ENCODE assay signal across 5 cellular contexts in the genomic region with DNA sequence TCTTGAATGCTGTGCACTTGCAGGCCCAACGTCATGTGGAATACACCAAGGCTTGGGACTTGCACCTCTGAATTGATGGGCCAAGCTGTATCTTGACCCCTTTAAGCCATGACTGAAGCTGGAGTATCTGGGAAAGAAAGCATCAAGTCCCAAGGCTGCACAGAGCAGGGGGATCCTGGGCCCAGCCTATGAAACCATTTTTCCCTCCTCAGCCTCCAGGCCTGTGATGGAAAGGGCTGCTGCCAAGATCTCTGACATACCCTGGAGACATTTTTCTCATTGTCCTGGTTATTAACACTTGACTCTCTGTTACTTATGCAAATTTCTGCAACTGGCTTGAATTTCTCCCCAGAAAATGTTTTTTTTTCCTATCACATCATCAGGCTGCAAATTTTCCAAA.
"Had no signal": no experiment of that assay in that cellular context is flagged by ENCODE, and none has a peak within 500 bp of the region (broad histone marks: within the 10 kb centered on the region; RNA-seq: fewer than 3 reads in every experiment).

No MANE protein-coding gene starts in this region.

- DNase-seq: IMR-90, KBM-7, KG1 had no signal

- H3K27ac ChIP-seq: HL-60 had no signal

- H3K4me3 ChIP-seq: K562 had no signal
